ENCODE assay signal across 10 cellular contexts in genomic region chr1:153506831-153507413, GRCh38. TPM values are rescaled to one million over a fixed set of nuclear protein-coding genes. Genes with fewer than 3 reads are reported as not detected.
A peak's percentile ranks its signal among the peaks of the same experiment; 100 is the strongest.
DNase-seq lines count a peak whose midpoint lies in the region; ATAC-seq and TF ChIP-seq lines count a peak whose summit lies in the region.
"Had no signal": no experiment of that assay in that cellular context is flagged by ENCODE, and none has a peak within 500 bp of the region (broad histone marks: within the 10 kb centered on the region; RNA-seq: fewer than 3 reads in every experiment).

No MANE protein-coding gene starts in this region.

- DNase-seq in AG20443 (ENCODE audit: low spot score) (peak; percentile 92), T1000 (lab: John Stamatoyannopoulos, UW) (peak; percentile 51), cardiac septum (ENCODE audit: low spot score) (peak; percentile 89), psoas muscle (peak; percentile 86 to 89)

- peaks cover 14% of the 10 kb centered on the region for H3K4me1 ChIP-seq in psoas muscle

- H3K27ac ChIP-seq in psoas muscle = peak overlapping the region; percentile 67
- H3K27ac ChIP-seq: KMS-11 had no signal

- WGBS in psoas muscle, 3 donors = 30 to 61% (median 36%) methylated on average over 7 of the region's 7 CpGs

- no peaks in the 10 kb centered on the region for H3K27me3 ChIP-seq in psoas muscle (ENCODE audit: insufficient read depth in 3 of 3, low read length in 2 of 3)

- intact Hi-C loops in cardiac septum (cut with DNase I) (loop anchor here (1.0 to 5.0 kb wide), 3 partner anchors 59 to 165 kb away; partner anchors contain the start of genes CHTOP and ILF2), psoas muscle (cut with DNase I) (loop anchor here in 1 of 2 donors (5.0 kb wide), 2 partner anchors 240 to 930 kb away; no protein-coding TSS in a partner anchor)

- no peak for TF ChIP-seq CTCF in psoas muscle (IDR thresholded peaks at IDR 0.05)

- H3K36me3 ChIP-seq in psoas muscle (ENCODE audit: insufficient read depth in 1 of 2, low read depth in 1 of 2) = no peaks in the 10 kb centered on the region

- peak; percentile 79 to 86 (median 84) for ATAC-seq in psoas muscle
- ATAC-seq in HG02642 (IDR thresholded peaks at IDR 0.05; ENCODE audit: poor library complexity, unreplicated experiment) = no peak
- ATAC-seq in HG02763 (IDR thresholded peaks at IDR 0.05; ENCODE audit: unreplicated experiment) = no peak
- no peak for ATAC-seq in GM21381 (IDR thresholded peaks at IDR 0.05; ENCODE audit: unreplicated experiment)
- ATAC-seq in HG03439 (IDR thresholded peaks at IDR 0.05; ENCODE audit: unreplicated experiment) = no peak

- H3K4me3 ChIP-seq in psoas muscle = no peak overlapping the region

- H3K9me3 ChIP-seq in psoas muscle = no peaks in the 10 kb centered on the region

RNA-seq across cellular contexts. Expression of gene S100A6, which starts 28.9 kb away (rescaled TPM):
- 418 TPM for total RNA-seq in cardiac septum
- 100 to 1,000 TPM in 3 of 4 donors, 10 to 100 TPM in 1; 78.5 to 420 (median 150) TPM for total RNA-seq in psoas muscle
- polyA plus RNA-seq in psoas muscle = 100 to 1,000 TPM; 295 to 506 (median 467) TPM
- polyA plus RNA-seq: neural cell had no signal

RNA-seq across cellular contexts. Expression of gene S100A5, which starts 33.8 kb away (rescaled TPM):
- total RNA-seq in cardiac septum = not detected
- not detected for total RNA-seq in psoas muscle
- polyA plus RNA-seq in psoas muscle = not detected
- polyA plus RNA-seq: neural cell had no signal

RNA-seq across cellular contexts. Expression of gene S100A4, which starts 38.7 kb away (rescaled TPM):
- 107 TPM for total RNA-seq in cardiac septum
- 10 to 100 TPM; 27.0 to 54.7 (median 47.3) TPM for total RNA-seq in psoas muscle
- 100 to 1,000 TPM in 1 of 3 donors, 10 to 100 TPM in 2; 75.2 to 155 (median 83.6) TPM for polyA plus RNA-seq in psoas muscle
- polyA plus RNA-seq: neural cell had no signal

RNA-seq across cellular contexts. Expression of gene S100A3, which starts 42.1 kb away (rescaled TPM):
- total RNA-seq in cardiac septum = 1.3 TPM
- total RNA-seq in psoas muscle = 1 to 10 TPM in 2 of 4 donors, under 1 TPM in 2; 0.34 to 5.5 (median 0.86) TPM
- polyA plus RNA-seq in psoas muscle = 1 to 10 TPM in 2 of 3 donors, under 1 TPM in 1; 0.77 to 6.6 (median 3.4) TPM
- polyA plus RNA-seq: neural cell had no signal

RNA-seq across cellular contexts. Expression of gene S100A7, which starts 46.5 kb away (rescaled TPM):
- total RNA-seq in cardiac septum (not detected), psoas muscle (under 1 TPM in 1 of 4 donors, not detected in 3; 0.60 TPM)
- polyA plus RNA-seq in psoas muscle = not detected
- polyA plus RNA-seq: neural cell had no signal

Comparison
In these comparisons a context has a peak if more than half of its experiments do, and no peak if none do; other contexts are left out.
1. ATAC-seq: peak in psoas muscle (4 of 4); none in HG02642 (single experiment), HG02763 (single experiment), GM21381 (single experiment) and HG03439 (single experiment).
2. Peak in every context shown above with its lines, with median percentiles within 50 percentile points of each other: DNase-seq.